8 cellular contexts compared by ENCODE assay signal in genomic region chr7:21426958-21427860, GRCh38. TPM values are rescaled to one million over a fixed set of nuclear protein-coding genes. Genes with fewer than 3 reads are reported as not detected.
A peak's percentile ranks its signal among the peaks of the same experiment; 100 is the strongest.
DNase-seq lines count a peak whose midpoint lies in the region; ATAC-seq, FAIRE-seq and TF ChIP-seq lines count a peak whose summit lies in the region.

No MANE protein-coding gene starts in this region.

- no TSS peak for BruUV-seq in Caco-2 (replicated peaks; lab: Mats Ljungman, UMichigan)

- H3K27ac ChIP-seq in mesendoderm (ENCODE audit: low read depth, low read length), result peak overlapping the region; percentile 94

- H2BK5ac ChIP-seq in mesendoderm (ENCODE audit: low read length), result peak overlapping the region; percentile 18

- no peak overlapping the region for H2BK120ac ChIP-seq in mesendoderm (ENCODE audit: low read depth, low read length)

- no peak for TF ChIP-seq CTCF in Caco-2 (IDR thresholded peaks at IDR 0.05; ENCODE audit: insufficient read depth in 1 of 2, low read depth in 1 of 2, low read length in 1 of 2, severe bottlenecking in 1 of 2, unreplicated experiment in 1 of 2)

- H3K4me1 ChIP-seq in Caco-2 (peaks cover 6% of the 10 kb centered on the region; the same call in 1 of the 2 replicates), endocrine pancreas (ENCODE audit: control insufficient read depth, insufficient read depth, low read length) (peaks cover 13% of the 10 kb centered on the region), mesendoderm (ENCODE audit: control insufficient read depth, low read depth, low read length) (peaks cover 11% of the 10 kb centered on the region)

- peaks cover 5% of the 10 kb centered on the region for H3K79me1 ChIP-seq in mesendoderm (ENCODE audit: low read length)

- H3K79me2 ChIP-seq in mesendoderm (ENCODE audit: control insufficient read depth, insufficient read depth, low read length), result peaks cover 7% of the 10 kb centered on the region

- peak overlapping the region; percentile 97 for H3K18ac ChIP-seq in mesendoderm (ENCODE audit: low read length)

- H3K4me3 ChIP-seq in Caco-2 (ENCODE audit: low read depth, low read length), result peak overlapping the region; percentile 80
- H3K4me3 ChIP-seq in endocrine pancreas (ENCODE audit: control insufficient read depth, insufficient read depth, low read length), result peak overlapping the region; percentile 80
- H3K4me3 ChIP-seq in mesendoderm (ENCODE audit: low read length), result peak overlapping the region; percentile 42

- peak overlapping the region; percentile 99 for H3K27ac Mint-ChIP-seq in Caco-2 (ENCODE audit: unreplicated experiment)
- peak overlapping the region; percentile 100 for H3K27ac Mint-ChIP-seq in activated CD8-positive, alpha-beta memory T cell treated with anti-CD3 and anti-CD28 coated beads, Interleukin-2, amount 10 ng/mL, durations not matched to agents 7 days and 5 days

- H3K27me3 Mint-ChIP-seq in Caco-2 (ENCODE audit: insufficient read depth, unreplicated experiment), result no peaks in the 10 kb centered on the region
- H3K27me3 Mint-ChIP-seq in activated CD8-positive, alpha-beta memory T cell treated with anti-CD3 and anti-CD28 coated beads, Interleukin-2, amount 10 ng/mL, durations not matched to agents 7 days and 5 days, result no peaks in the 10 kb centered on the region

- no peak overlapping the region for H2AK5ac ChIP-seq in mesendoderm (ENCODE audit: low read length)

- H3K9me3 Mint-ChIP-seq in Caco-2 (ENCODE audit: unreplicated experiment), result no peaks in the 10 kb centered on the region
- no peaks in the 10 kb centered on the region for H3K9me3 Mint-ChIP-seq in activated CD8-positive, alpha-beta memory T cell treated with anti-CD3 and anti-CD28 coated beads, Interleukin-2, amount 10 ng/mL, durations not matched to agents 7 days and 5 days (ENCODE audit: low read depth)

- ATAC-seq in GM21381 (IDR thresholded peaks at IDR 0.05; ENCODE audit: unreplicated experiment), result peak; percentile 78
- peak; percentile 79 for ATAC-seq in activated CD8-positive, alpha-beta memory T cell treated with anti-CD3 and anti-CD28 coated beads, Interleukin-2, amount 10 ng/mL, durations not matched to agents 7 days and 5 days

- H4K8ac ChIP-seq in mesendoderm (ENCODE audit: low read depth, low read length), result no peak overlapping the region

- FAIRE-seq in HTR-8/SVneo (lab: Jason Lieb, UNC), result peak; percentile 97

- H3K4me1 Mint-ChIP-seq in Caco-2 (ENCODE audit: low read depth, unreplicated experiment), result peaks cover 16% of the 10 kb centered on the region
- H3K4me1 Mint-ChIP-seq in activated CD8-positive, alpha-beta memory T cell treated with anti-CD3 and anti-CD28 coated beads, Interleukin-2, amount 10 ng/mL, durations not matched to agents 7 days and 5 days, result peaks cover 37% of the 10 kb centered on the region

- peak overlapping the region; percentile 14 for H3K4me2 ChIP-seq in mesendoderm (ENCODE audit: low read length)

- H3K4me3 Mint-ChIP-seq in Caco-2 (ENCODE audit: unreplicated experiment), result peak overlapping the region; percentile 98
- H3K4me3 Mint-ChIP-seq in activated CD8-positive, alpha-beta memory T cell treated with anti-CD3 and anti-CD28 coated beads, Interleukin-2, amount 10 ng/mL, durations not matched to agents 7 days and 5 days, result peak overlapping the region; percentile 99

- H3K23ac ChIP-seq in mesendoderm (ENCODE audit: low read length), result no peak overlapping the region

- H3K56ac ChIP-seq in mesendoderm (ENCODE audit: low read length), result peak overlapping the region; percentile 84

- no peak overlapping the region for H4K5ac ChIP-seq in mesendoderm (ENCODE audit: low read length)

- peak; percentile 99 to 100 for DNase-seq in Caco-2
- DNase-seq in HTR-8/SVneo (ENCODE audit: insufficient read length, low spot score), result peak; percentile 94
- peak; percentile 99 for DNase-seq in NOMO-1 treated with DMSO at 0.1 percent for 48 hours (lab: John Stamatoyannopoulos, UW; ENCODE audit: unreplicated experiment)
- DNase-seq in activated CD8-positive, alpha-beta memory T cell treated with anti-CD3 and anti-CD28 coated beads, Interleukin-2, amount 10 ng/mL, durations not matched to agents 7 days and 5 days, result peak; percentile 100
- peak; percentile 99 for DNase-seq in mesendoderm
- DNase-seq in stimulated activated CD8-positive, alpha-beta memory T cell treated with anti-CD3 and anti-CD28 coated beads, Interleukin-12 subunit alpha, Interleukin-12 subunit beta, amount 100 ng/mL, for 4 hours (ENCODE audit: low read depth), result peak; percentile 100

- no CpG with 5 or more reads among the region's 78 CpGs for WGBS in mesendoderm (ENCODE audit: extremely low coverage, insufficient coverage, low lambda C conversion rate)

- peaks cover 25% of the 10 kb centered on the region for H3K36me3 Mint-ChIP-seq in Caco-2 (ENCODE audit: insufficient read depth, unreplicated experiment)
- H3K36me3 Mint-ChIP-seq in activated CD8-positive, alpha-beta memory T cell treated with anti-CD3 and anti-CD28 coated beads, Interleukin-2, amount 10 ng/mL, durations not matched to agents 7 days and 5 days, result peaks cover 37% of the 10 kb centered on the region

- no peaks in the 10 kb centered on the region for H3K27me3 ChIP-seq in Caco-2 (replicated peaks; ENCODE audit: control insufficient read depth, insufficient read depth, low read length)
- H3K27me3 ChIP-seq in endocrine pancreas (ENCODE audit: control insufficient read depth, insufficient read depth, low read length), result no peaks in the 10 kb centered on the region
- no peaks in the 10 kb centered on the region for H3K27me3 ChIP-seq in mesendoderm (ENCODE audit: insufficient read depth, low read length, poor library complexity)

- H3K9me3 ChIP-seq in Caco-2, result no peaks in the 10 kb centered on the region
- H3K9me3 ChIP-seq in endocrine pancreas (ENCODE audit: control insufficient read depth, low read length), result no peaks in the 10 kb centered on the region

- POLR2A ChIA-PET in Caco-2 (lab: Charles Lee), result interaction anchor here (0.6 to 1.2 kb wide), 30 partner anchors 14 to 1673 kb away, joined by 3 to 18 read pairs (median 6); no protein-coding TSS in a partner anchor

- H3K36me3 ChIP-seq in Caco-2 (ENCODE audit: control insufficient read depth, insufficient read depth, low read length) (no peaks in the 10 kb centered on the region), endocrine pancreas (ENCODE audit: control insufficient read depth, insufficient read depth, low read length) (no peaks in the 10 kb centered on the region), mesendoderm (ENCODE audit: control insufficient read depth, insufficient read depth, low read length) (no peaks in the 10 kb centered on the region)

- H3K9ac ChIP-seq in endocrine pancreas (ENCODE audit: control insufficient read depth, insufficient read depth, low read length), result peak overlapping the region; percentile 71
- peak overlapping the region; percentile 85 for H3K9ac ChIP-seq in mesendoderm (ENCODE audit: low read length)

- peak overlapping the region; percentile 83 for H3K4ac ChIP-seq in mesendoderm (ENCODE audit: low read depth, low read length)

- intact Hi-C loops in Caco-2 (cut with micrococcal nuclease; ENCODE audit: unreplicated experiment), result loop anchor here (1.0 to 5.0 kb wide), 5 partner anchors 61 to 640 kb away; partner anchors contain the start of gene SP8

- CTCF ChIA-PET in Caco-2 (lab: Charles Lee), result interaction anchor here (0.6 to 2.0 kb wide), 12 partner anchors 12 to 1418 kb away, joined by 3 to 17 read pairs (median 6); no protein-coding TSS in a partner anchor
- CTCF ChIA-PET in activated CD8-positive, alpha-beta memory T cell treated with anti-CD3 and anti-CD28 coated beads, Interleukin-2, amount 10 ng/mL, durations not matched to agents 7 days and 5 days (lab: Charles Lee), result interaction anchor here (0.7 to 2.4 kb wide), 15 partner anchors 9 to 518 kb away, joined by 3 to 13 read pairs (median 4); no protein-coding TSS in a partner anchor

- no peak overlapping the region for H2BK15ac ChIP-seq in mesendoderm (replicated peaks; ENCODE audit: low read depth)

RNA-seq across cellular contexts. Expression of gene SP4, which starts 0.7 kb away (rescaled TPM):
- total RNA-seq in Caco-2 (2022), result 10.8 and 15.1 TPM in 2 replicates
- 10 to 100 TPM; 55.9 to 58.7 TPM for total RNA-seq in activated CD8-positive, alpha-beta memory T cell treated with anti-CD3 and anti-CD28 coated beads, Interleukin-2, amount 10 ng/mL, durations not matched to agents 7 days and 5 days
- 8.6 TPM for polyA plus RNA-seq in mesendoderm (2013, experiment 1 of 2)
- polyA plus RNA-seq in mesendoderm (2013, experiment 2 of 2), result 8.3 TPM

Comparison
In these comparisons a context has a peak if more than half of its experiments do, and no peak if none do; other contexts are left out.
1. Peak in every context shown above with its lines: DNase-seq, ATAC-seq, H3K4me3 ChIP-seq and H3K27ac ChIP-seq.